ENCODE assay signal across 10 cellular contexts in the genomic region with DNA sequence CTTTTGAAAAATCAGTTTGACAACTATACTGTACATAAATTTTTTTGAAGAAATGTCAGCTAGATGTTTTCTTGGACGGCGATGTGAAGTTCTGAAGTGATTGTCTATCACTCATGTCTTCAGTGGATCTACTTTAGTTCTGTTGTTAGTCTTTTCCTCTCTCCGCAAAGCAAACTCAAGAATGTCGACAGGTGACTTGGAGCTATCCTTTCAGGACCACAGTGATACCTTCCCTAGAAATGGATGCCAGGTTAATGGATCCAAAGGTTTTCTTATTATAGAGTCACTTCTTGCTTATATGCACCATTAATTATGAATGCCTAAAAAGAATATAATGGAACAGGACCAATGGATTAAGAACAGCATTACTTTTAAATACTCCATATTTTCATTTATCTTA. TPM values are rescaled to one million over a fixed set of nuclear protein-coding genes. Genes with fewer than 3 reads are reported as not detected.
DNase-seq lines count a peak whose midpoint lies in the region; ATAC-seq and TF ChIP-seq lines count a peak whose summit lies in the region.
"Had no signal": no experiment of that assay in that cellular context is flagged by ENCODE, and none has a peak within 500 bp of the region (broad histone marks: within the 10 kb centered on the region; RNA-seq: fewer than 3 reads in every experiment).

No MANE protein-coding gene starts in this region.

- no peaks in the 10 kb centered on the region for H4K20me1 ChIP-seq in hepatocyte (ENCODE audit: insufficient read depth, poor library complexity, severe bottlenecking)

- no peak overlapping the region for H3K27ac ChIP-seq in hepatocyte

- H3K36me3 Mint-ChIP-seq in T-helper 2 cell treated with Interferon-gamma antibody and Interleukin-4, amounts not matched to agents 5 μg/mL and 100 μg/mL, for 36 hours (ENCODE audit: low read depth): no peaks in the 10 kb centered on the region
- no peaks in the 10 kb centered on the region for H3K36me3 Mint-ChIP-seq in activated CD4-positive, alpha-beta T cell treated with anti-CD3 and anti-CD28 coated beads, Interleukin-2, amount 10 ng/mL, durations not matched to agents 24 days and 14 days (ENCODE audit: low read depth)

- H3K9ac ChIP-seq in NT2/D1 (ENCODE audit: insufficient read length, low read depth): no peak overlapping the region

- DNase-seq in NCI-H345 treated with DMSO at 0.1 percent for 48 hours (lab: John Stamatoyannopoulos, UW; ENCODE audit: unreplicated experiment) (peak; percentile 44), NCI-H345 (lab: John Stamatoyannopoulos, UW) (no peak), NT2/D1 (ENCODE audit: low read depth, low spot score) (peak; percentile 23), hepatocyte (ENCODE audit: low spot score) (no peak), renal cortical epithelial cell (ENCODE audit: low read depth) (peak; percentile 26)
- DNase-seq in T-helper 2 cell treated with Interferon-gamma antibody and Interleukin-4, amounts not matched to agents 5 μg/mL and 100 μg/mL, for 36 hours (ENCODE audit: low spot score): no peak
- DNase-seq in activated CD4-positive, alpha-beta T cell treated with anti-CD3 and anti-CD28 coated beads, Interleukin-2, amount 10 ng/mL, durations not matched to agents 24 days and 14 days: no peak
- DNase-seq: effector CD8-positive, alpha-beta T cell; NCI-H2107 had no signal

- H3K9me3 ChIP-seq in NT2/D1 (ENCODE audit: insufficient read depth, low read length) (no peaks in the 10 kb centered on the region), hepatocyte (ENCODE audit: low read depth) (no peaks in the 10 kb centered on the region)

- ATAC-seq in HG02763 (IDR thresholded peaks at IDR 0.05; ENCODE audit: unreplicated experiment): no peak

- H3K36me3 ChIP-seq in NT2/D1 (ENCODE audit: insufficient read depth, insufficient read length, low read length) (no peaks in the 10 kb centered on the region), hepatocyte (replicated peaks; ENCODE audit: insufficient read depth, low read depth) (no peaks in the 10 kb centered on the region)

- no peaks in the 10 kb centered on the region for H3K9me3 Mint-ChIP-seq in T-helper 2 cell treated with Interferon-gamma antibody and Interleukin-4, amounts not matched to agents 5 μg/mL and 100 μg/mL, for 36 hours
- H3K9me3 Mint-ChIP-seq in activated CD4-positive, alpha-beta T cell treated with anti-CD3 and anti-CD28 coated beads, Interleukin-2, amount 10 ng/mL, durations not matched to agents 24 days and 14 days: no peaks in the 10 kb centered on the region

- H3K4me3 Mint-ChIP-seq in T-helper 2 cell treated with Interferon-gamma antibody and Interleukin-4, amounts not matched to agents 5 μg/mL and 100 μg/mL, for 36 hours: no peak overlapping the region
- H3K4me3 Mint-ChIP-seq in activated CD4-positive, alpha-beta T cell treated with anti-CD3 and anti-CD28 coated beads, Interleukin-2, amount 10 ng/mL, durations not matched to agents 24 days and 14 days: no peak overlapping the region

- no peak overlapping the region for H2AFZ ChIP-seq in hepatocyte

- peaks cover 39% of the 10 kb centered on the region for H3K27me3 Mint-ChIP-seq in T-helper 2 cell treated with Interferon-gamma antibody and Interleukin-4, amounts not matched to agents 5 μg/mL and 100 μg/mL, for 36 hours (ENCODE audit: low read depth)
- H3K27me3 Mint-ChIP-seq in activated CD4-positive, alpha-beta T cell treated with anti-CD3 and anti-CD28 coated beads, Interleukin-2, amount 10 ng/mL, durations not matched to agents 24 days and 14 days: peaks cover 45% of the 10 kb centered on the region

- H3K9me2 ChIP-seq in hepatocyte (replicated peaks; ENCODE audit: insufficient read depth): no peaks in the 10 kb centered on the region

- H3K27me3 ChIP-seq in NT2/D1 (ENCODE audit: insufficient read depth, insufficient read length) (peaks cover 24% of the 10 kb centered on the region), hepatocyte (peaks cover 66% of the 10 kb centered on the region)

- intact Hi-C loops in activated CD4-positive, alpha-beta T cell treated with anti-CD3 and anti-CD28 coated beads, Interleukin-2, amount 10 ng/mL, durations not matched to agents 24 days and 14 days (cut with micrococcal nuclease): no loop called here

- TF ChIP-seq CTCF in hepatocyte (IDR thresholded peaks at IDR 0.05; ENCODE audit: poor library complexity): no peak

- WGBS in hepatocyte (ENCODE audit: low lambda C conversion rate, missing lambda C conversion rate): 22% methylated on average over 4 of the region's 4 CpGs

- no peak overlapping the region for H3K27ac Mint-ChIP-seq in T-helper 2 cell treated with Interferon-gamma antibody and Interleukin-4, amounts not matched to agents 5 μg/mL and 100 μg/mL, for 36 hours
- H3K27ac Mint-ChIP-seq in activated CD4-positive, alpha-beta T cell treated with anti-CD3 and anti-CD28 coated beads, Interleukin-2, amount 10 ng/mL, durations not matched to agents 24 days and 14 days: no peak overlapping the region

- H3K4me1 ChIP-seq in NT2/D1 (ENCODE audit: insufficient read depth, insufficient read length) (no peaks in the 10 kb centered on the region), hepatocyte (ENCODE audit: insufficient read depth) (no peaks in the 10 kb centered on the region)

- H3K4me1 Mint-ChIP-seq in T-helper 2 cell treated with Interferon-gamma antibody and Interleukin-4, amounts not matched to agents 5 μg/mL and 100 μg/mL, for 36 hours (ENCODE audit: low read depth): no peaks in the 10 kb centered on the region
- H3K4me1 Mint-ChIP-seq in activated CD4-positive, alpha-beta T cell treated with anti-CD3 and anti-CD28 coated beads, Interleukin-2, amount 10 ng/mL, durations not matched to agents 24 days and 14 days: no peaks in the 10 kb centered on the region

- H3K4me2 ChIP-seq in hepatocyte: peak overlapping the region; percentile 91

- no peaks in the 10 kb centered on the region for H3K79me2 ChIP-seq in hepatocyte

- H3K4me3 ChIP-seq in NT2/D1 (ENCODE audit: insufficient read length, low read depth) (no peak overlapping the region), hepatocyte (no peak overlapping the region)

RNA-seq across cellular contexts. Expression of a gene that starts 1.2 kb away (rescaled TPM):
- total RNA-seq in hepatocyte (0.16 and 0.60 TPM in 2 replicates), renal cortical epithelial cell (0.45 and 0.69 TPM in 2 replicates)
- 0.65 TPM in 1 of 2 replicates, not detected in the other for polyA plus RNA-seq in hepatocyte
- total RNA-seq in activated CD4-positive, alpha-beta T cell treated with anti-CD3 and anti-CD28 coated beads, Interleukin-2, amount 10 ng/mL, durations not matched to agents 24 days and 14 days: 0.69 and 1.6 TPM in 2 replicates

Comparison
In these comparisons a context has a peak if more than half of its experiments do, and no peak if none do; other contexts are left out.
1. DNase-seq: peak in NCI-H345 treated with DMSO at 0.1 percent for 48 hours (single experiment), NT2/D1 (single experiment) and renal cortical epithelial cell (single experiment); none in NCI-H345 (single experiment), hepatocyte (single experiment), T-helper 2 cell treated with Interferon-gamma antibody and Interleukin-4, amounts not matched to agents 5 μg/mL and 100 μg/mL, for 36 hours (single experiment) and activated CD4-positive, alpha-beta T cell treated with anti-CD3 and anti-CD28 coated beads, Interleukin-2, amount 10 ng/mL, durations not matched to agents 24 days and 14 days (single experiment).